ENCODE assay signal across 1 cellular context in genomic region chr11:536841-537621, GRCh38.
TF ChIP-seq lines count a peak whose summit lies in the region.

Gene LRRC56 (plus strand): TSS chr11:537527. CDS start chr11:540685, 3,158 bp downstream.

TF ChIP-seq in HepG2, 621 proteins besides CTCF, POLR2A, EP300 and RAD21 (continued from another document and continues in another):
- TF ChIP-seq CBX1 (IDR thresholded peaks at IDR 0.05; ENCODE audit: low read depth): no peak
- no peak for TF ChIP-seq ETS1 (CRISPR knock-in tag; IDR thresholded peaks at IDR 0.05)
- no peak for TF ChIP-seq BATF2 (CRISPR knock-in tag; IDR thresholded peaks at IDR 0.05)
- no peak for TF ChIP-seq PLSCR1 (CRISPR knock-in tag; IDR thresholded peaks at IDR 0.05; ENCODE audit: borderline replicate concordance)
- TF ChIP-seq ZNF749 (CRISPR knock-in tag; IDR thresholded peaks at IDR 0.05; ENCODE audit: borderline replicate concordance): no peak
- TF ChIP-seq ZNF350 (CRISPR knock-in tag; IDR thresholded peaks at IDR 0.05; ENCODE audit: borderline replicate concordance, low read depth): no peak
- no peak for TF ChIP-seq ZMAT3 (CRISPR knock-in tag; conservative IDR thresholded peaks at IDR 0.05)
- TF ChIP-seq ZNF788 (CRISPR knock-in tag; IDR thresholded peaks at IDR 0.05; ENCODE audit: borderline replicate concordance): no peak
- TF ChIP-seq TBX3 (IDR thresholded peaks at IDR 0.05; ENCODE audit: borderline replicate concordance): no peak
- 0 out of 2 replicates have a peak, but pooled peaks have one; percentile 21 for TF ChIP-seq SRY (CRISPR knock-in tag; IDR thresholded peaks at IDR 0.05)
- no peak for TF ChIP-seq ZNF3 (CRISPR knock-in tag; IDR thresholded peaks at IDR 0.05)
- peak; percentile 46; the same call in 1 of the 2 replicates for TF ChIP-seq SP2 (CRISPR knock-in tag; IDR thresholded peaks at IDR 0.05)
- TF ChIP-seq ZFP36L1 (CRISPR knock-in tag; IDR thresholded peaks at IDR 0.05): no peak
- no peak for TF ChIP-seq SOX6 (IDR thresholded peaks at IDR 0.05)
- TF ChIP-seq SOX6 (CRISPR knock-in tag; IDR thresholded peaks at IDR 0.05): no peak
- no peak for TF ChIP-seq ZMYM3 (CRISPR knock-in tag; IDR thresholded peaks at IDR 0.05)
- no peak for TF ChIP-seq IKZF1 (IDR thresholded peaks at IDR 0.05)
- no peak for TF ChIP-seq JDP2 (CRISPR knock-in tag; IDR thresholded peaks at IDR 0.05; ENCODE audit: borderline replicate concordance)
- no peak for TF ChIP-seq CREB3 (CRISPR knock-in tag; IDR thresholded peaks at IDR 0.05)
- 0 out of 2 replicates have a peak, but pooled peaks have one; percentile 65 for TF ChIP-seq ZNF572 (CRISPR knock-in tag; IDR thresholded peaks at IDR 0.05)
- no peak for TF ChIP-seq HMGA1 (CRISPR knock-in tag; conservative IDR thresholded peaks at IDR 0.05)
- 0 out of 2 replicates have a peak, but pooled peaks have one; percentile 48 for TF ChIP-seq ZBTB25 (CRISPR knock-in tag; IDR thresholded peaks at IDR 0.05)
- TF ChIP-seq ZNF18 (CRISPR knock-in tag; IDR thresholded peaks at IDR 0.05; ENCODE audit: insufficient replicate concordance): no peak
- TF ChIP-seq ATF7 (IDR thresholded peaks at IDR 0.05): no peak
- no peak for TF ChIP-seq ATF7 (CRISPR knock-in tag; IDR thresholded peaks at IDR 0.05)
- no peak for TF ChIP-seq MEIS1 (CRISPR knock-in tag; IDR thresholded peaks at IDR 0.05; ENCODE audit: borderline replicate concordance)
- TF ChIP-seq ZNF75D (CRISPR knock-in tag; IDR thresholded peaks at IDR 0.05; ENCODE audit: borderline replicate concordance): no peak
- no peak for TF ChIP-seq ZNF547 (CRISPR knock-in tag; IDR thresholded peaks at IDR 0.05)
- TF ChIP-seq ZNF629 (CRISPR knock-in tag; conservative IDR thresholded peaks at IDR 0.05): no peak
- TF ChIP-seq ZNF142 (CRISPR knock-in tag; IDR thresholded peaks at IDR 0.05): no peak
- TF ChIP-seq THYN1 (CRISPR knock-in tag; IDR thresholded peaks at IDR 0.05; ENCODE audit: borderline replicate concordance, low read depth): no peak
- no peak for TF ChIP-seq TGIF2 (CRISPR knock-in tag; IDR thresholded peaks at IDR 0.05)
- TF ChIP-seq GZF1 (CRISPR knock-in tag; IDR thresholded peaks at IDR 0.05): no peak
- no peak for TF ChIP-seq IKZF4 (CRISPR knock-in tag; IDR thresholded peaks at IDR 0.05; ENCODE audit: borderline replicate concordance, low read depth, not compliant biosample characterization)
- no peak for TF ChIP-seq ZNF329 (CRISPR knock-in tag; IDR thresholded peaks at IDR 0.05; ENCODE audit: low read depth)
- TF ChIP-seq BRF2 (CRISPR knock-in tag; IDR thresholded peaks at IDR 0.05): no peak
- 0 out of 2 replicates have a peak, but pooled peaks have one; percentile 58 for TF ChIP-seq CENPT (CRISPR knock-in tag; IDR thresholded peaks at IDR 0.05; ENCODE audit: low read depth)
- TF ChIP-seq ZBTB3 (CRISPR knock-in tag; IDR thresholded peaks at IDR 0.05; ENCODE audit: borderline replicate concordance, low read depth): no peak
- TF ChIP-seq SKI (IDR thresholded peaks at IDR 0.05; ENCODE audit: partially characterized antibody): no peak
- no peak for TF ChIP-seq ZNF883 (CRISPR knock-in tag; IDR thresholded peaks at IDR 0.05; ENCODE audit: not compliant biosample characterization)
- peak; percentile 68; the same call in 1 of the 2 replicates for TF ChIP-seq CSRNP1 (CRISPR knock-in tag; IDR thresholded peaks at IDR 0.05)
- 0 out of 2 replicates have a peak, but pooled peaks have one; percentile 82 for TF ChIP-seq KLF12 (CRISPR knock-in tag; IDR thresholded peaks at IDR 0.05; ENCODE audit: borderline replicate concordance)
- TF ChIP-seq CERS6 (CRISPR knock-in tag; IDR thresholded peaks at IDR 0.05): no peak
- TF ChIP-seq ATF6 (CRISPR knock-in tag; conservative IDR thresholded peaks at IDR 0.05): no peak
